Comparison of ENCODE assay signal across 24 cellular contexts in the genomic region with DNA sequence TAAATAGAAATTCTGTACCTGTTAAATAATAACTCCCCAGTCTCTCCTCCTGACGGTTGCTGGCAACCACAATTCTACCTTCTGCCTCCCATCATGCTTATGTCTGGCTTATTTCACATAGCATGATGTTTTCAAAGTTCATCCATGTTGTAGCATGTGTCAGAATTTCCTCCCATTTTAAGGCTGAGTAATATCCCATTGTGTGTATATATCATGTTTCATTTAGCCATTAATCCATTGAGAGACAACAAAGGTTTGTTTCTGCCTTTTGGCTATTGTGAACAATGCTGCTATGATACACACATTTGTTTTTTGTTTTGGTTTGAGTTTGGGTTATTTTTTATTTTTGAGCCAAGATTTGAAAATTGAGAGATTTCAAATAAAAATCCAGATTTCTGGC.
"Had no signal": no experiment of that assay in that cellular context is flagged by ENCODE, and none has a peak within 500 bp of the region (broad histone marks: within the 10 kb centered on the region; RNA-seq: fewer than 3 reads in every experiment).

No MANE protein-coding gene starts in this region.

- H3K9me3 ChIP-seq: lower lobe of right lung, neutrophil, psoas muscle, right lobe of liver, tibial nerve, uterus had no signal

- H2AFZ ChIP-seq: parathyroid adenoma had no signal

- H3K4me2 ChIP-seq: smooth muscle cell had no signal

- DNase-seq: hippocampal formation; kidney glomerular epithelial cell; left cardiac atrium; lower lobe of right lung; mammary epithelial cell; mesenchymal stem cell; naive thymus-derived CD8-positive, alpha-beta T cell; occipital lobe; psoas muscle; right lobe of liver; stimulated activated CD4-positive, alpha-beta T cell treated with anti-CD3 and anti-CD28 coated beads, Interleukin-1b, Interleukin-23, amount 100 ng/mL, for 48 hours; stimulated activated CD4-positive, alpha-beta T cell treated with anti-CD3 and anti-CD28 coated beads, Interleukin-2, amount 100 ng/mL, for 48 hours; stimulated activated CD4-positive, alpha-beta T cell treated with anti-CD3 and anti-CD28 coated beads, Interleukin-4, amount 100 ng/mL, for 4 hours; stimulated activated CD8-positive, alpha-beta memory T cell treated with anti-CD3 and anti-CD28 coated beads, Interleukin-4, amount 100 ng/mL, for 48 hours; stimulated activated naive CD4-positive, alpha-beta T cell treated with Interleukin-2 at 50 U/mL for 16 hours; stimulated activated naive CD8-positive, alpha-beta T cell treated with anti-CD3 and anti-CD28 coated beads, Interleukin-15, amount 100 ng/mL, for 72 hours; substantia nigra; uterus had no signal

- H3K27me3 ChIP-seq: neutrophil, right lobe of liver, tibial nerve had no signal

- H3K27ac ChIP-seq: lower lobe of right lung, neutrophil, parathyroid adenoma, psoas muscle, right lobe of liver, tibial nerve, uterus had no signal

- H3K4me3 ChIP-seq: lower lobe of right lung, psoas muscle, right lobe of liver, smooth muscle cell, tibial nerve, uterus had no signal

- ATAC-seq: left cardiac atrium; lower lobe of right lung; naive thymus-derived CD8-positive, alpha-beta T cell; psoas muscle; stimulated activated memory B cell treated with anti-CD40 and anti-IgM and Interleukin-4, amounts not matched to agents 10 μg/mL and 1 μg/mL and 100 μg/mL, for 72 hours; stimulated activated naive CD8-positive, alpha-beta T cell treated with anti-CD3 and anti-CD28 coated beads, Interleukin-15, amount 100 ng/mL, for 72 hours had no signal

- FAIRE-seq: keratinocyte had no signal

- H3K36me3 ChIP-seq: lower lobe of right lung, neutrophil, right lobe of liver, tibial nerve, uterus had no signal

- H3K9ac ChIP-seq: parathyroid adenoma had no signal

- H3K4me1 ChIP-seq: lower lobe of right lung, parathyroid adenoma, psoas muscle, tibial nerve, uterus had no signal
